ENCODE assay signal across 13 cellular contexts in the genomic region with DNA sequence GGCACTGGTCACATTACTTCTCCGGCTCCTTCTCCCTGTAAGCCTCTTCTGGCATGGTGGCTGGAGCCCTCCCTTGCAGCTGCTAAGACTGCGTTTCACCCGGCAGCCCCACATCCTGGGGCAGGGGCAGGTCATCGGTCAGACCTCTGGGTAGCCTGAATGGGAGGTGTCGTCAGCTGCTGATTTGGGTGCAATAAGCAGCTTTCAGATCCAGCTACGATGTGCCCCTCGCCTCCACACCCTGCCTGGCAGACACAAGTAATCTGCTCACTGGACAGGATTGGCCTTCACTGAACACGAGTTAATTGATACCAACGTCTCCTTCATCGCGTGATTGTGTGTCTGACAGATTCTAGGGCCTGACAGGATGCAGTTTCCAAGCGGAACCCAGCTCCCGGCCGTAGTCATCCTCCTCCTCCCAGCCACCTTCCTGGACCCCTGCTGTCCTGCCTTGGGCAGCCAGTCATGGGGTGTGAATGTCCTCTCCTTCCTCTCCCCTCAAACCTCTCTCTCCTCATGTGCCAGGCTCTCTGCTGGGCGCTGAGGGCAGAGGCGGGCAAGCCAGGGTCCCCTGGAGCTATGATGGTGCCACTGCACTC.
"Had no signal": no experiment of that assay in that cellular context is flagged by ENCODE, and none has a peak within 500 bp of the region (broad histone marks: within the 10 kb centered on the region; RNA-seq: fewer than 3 reads in every experiment).

No MANE protein-coding gene starts in this region.

- H3K4me2 ChIP-seq: hepatocyte had no signal

- H3K36me3 Mint-ChIP-seq: activated naive CD8-positive, alpha-beta T cell treated with anti-CD3 and anti-CD28 coated beads for 36 hours; WTC11 had no signal

- H3K9me3 Mint-ChIP-seq: activated naive CD8-positive, alpha-beta T cell treated with anti-CD3 and anti-CD28 coated beads for 36 hours; effector memory CD8-positive, alpha-beta T cell; nephron; stimulated activated naive CD8-positive, alpha-beta T cell treated with anti-CD3 and anti-CD28 coated beads, Interleukin-15, Interleukin-2, amounts not matched to agents 100 ng/mL and 50 ng/mL, for 24 hours; T-helper 2 cell treated with Interferon-gamma antibody and Interleukin-4, amounts not matched to agents 5 μg/mL and 100 μg/mL, for 36 hours; WTC11 had no signal

- H3K4me1 ChIP-seq: uterus had no signal

- H3K79me2 ChIP-seq: hepatocyte had no signal

- H3K27ac Mint-ChIP-seq: activated CD4-positive, alpha-beta T cell treated with anti-CD3 and anti-CD28 coated beads for 36 hours; activated naive CD8-positive, alpha-beta T cell treated with anti-CD3 and anti-CD28 coated beads for 36 hours; effector memory CD8-positive, alpha-beta T cell; nephron; stimulated activated naive CD8-positive, alpha-beta T cell treated with anti-CD3 and anti-CD28 coated beads, Interleukin-15, Interleukin-2, amounts not matched to agents 100 ng/mL and 50 ng/mL, for 24 hours; T-helper 2 cell treated with Interferon-gamma antibody and Interleukin-4, amounts not matched to agents 5 μg/mL and 100 μg/mL, for 36 hours; WTC11 had no signal

- H3K27me3 ChIP-seq: uterus had no signal

- H3K4me3 ChIP-seq: cardiac muscle cell, hepatocyte, skin epidermis, tibial nerve, uterus had no signal

- H3K36me3 ChIP-seq: cardiac muscle cell, tibial nerve, uterus had no signal

- H3K9me3 ChIP-seq: tibial nerve, uterus had no signal

- H3K27ac ChIP-seq: cardiac muscle cell, epithelial cell of prostate, hepatocyte, skin epidermis, tibial nerve, uterus had no signal

- H2AFZ ChIP-seq: hepatocyte had no signal

- H3K4me3 Mint-ChIP-seq: activated CD4-positive, alpha-beta T cell treated with anti-CD3 and anti-CD28 coated beads for 36 hours; activated naive CD8-positive, alpha-beta T cell treated with anti-CD3 and anti-CD28 coated beads for 36 hours; nephron; stimulated activated naive CD8-positive, alpha-beta T cell treated with anti-CD3 and anti-CD28 coated beads, Interleukin-15, Interleukin-2, amounts not matched to agents 100 ng/mL and 50 ng/mL, for 24 hours; T-helper 2 cell treated with Interferon-gamma antibody and Interleukin-4, amounts not matched to agents 5 μg/mL and 100 μg/mL, for 36 hours had no signal
